Comparison of ENCODE assay signal across 1 cellular context in the genomic region with DNA sequence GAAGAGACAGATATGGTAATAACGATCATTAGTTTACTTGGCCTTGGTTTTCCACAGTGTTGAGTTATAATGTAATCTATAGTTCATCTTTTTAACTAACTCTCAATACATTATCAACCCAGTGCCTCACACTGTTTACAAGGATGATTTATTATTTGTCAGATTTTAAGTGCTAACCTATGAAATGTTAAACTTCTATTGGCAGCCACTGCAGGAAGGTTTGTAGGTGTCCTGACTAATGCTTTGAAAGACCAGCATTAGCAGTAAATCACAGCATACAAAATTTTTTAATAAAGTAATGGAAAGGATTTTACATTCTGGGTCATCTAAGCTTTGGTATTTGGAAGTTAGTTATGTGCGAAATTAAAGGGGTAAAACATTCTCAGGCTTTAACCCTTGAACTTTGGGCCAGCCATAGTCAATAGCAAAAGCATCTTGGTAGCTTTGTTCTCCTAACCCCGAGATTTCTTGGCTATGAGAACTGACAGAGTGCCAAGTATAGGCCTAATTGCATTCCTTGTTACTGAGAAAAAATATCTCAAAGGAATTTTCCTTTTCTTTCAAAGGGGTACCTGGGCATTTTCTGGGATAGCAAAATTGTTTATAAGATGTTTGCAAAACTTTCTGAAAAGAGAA.
TF ChIP-seq lines count a peak whose summit lies in the region.

No MANE protein-coding gene starts in this region.

TF ChIP-seq in SK-N-SH treated with all-trans-retinoic acid at 6 μM for 48 hours, 23 proteins besides CTCF, POLR2A, EP300 and RAD21 (continued from another document):
- TF ChIP-seq, protein P1, sequence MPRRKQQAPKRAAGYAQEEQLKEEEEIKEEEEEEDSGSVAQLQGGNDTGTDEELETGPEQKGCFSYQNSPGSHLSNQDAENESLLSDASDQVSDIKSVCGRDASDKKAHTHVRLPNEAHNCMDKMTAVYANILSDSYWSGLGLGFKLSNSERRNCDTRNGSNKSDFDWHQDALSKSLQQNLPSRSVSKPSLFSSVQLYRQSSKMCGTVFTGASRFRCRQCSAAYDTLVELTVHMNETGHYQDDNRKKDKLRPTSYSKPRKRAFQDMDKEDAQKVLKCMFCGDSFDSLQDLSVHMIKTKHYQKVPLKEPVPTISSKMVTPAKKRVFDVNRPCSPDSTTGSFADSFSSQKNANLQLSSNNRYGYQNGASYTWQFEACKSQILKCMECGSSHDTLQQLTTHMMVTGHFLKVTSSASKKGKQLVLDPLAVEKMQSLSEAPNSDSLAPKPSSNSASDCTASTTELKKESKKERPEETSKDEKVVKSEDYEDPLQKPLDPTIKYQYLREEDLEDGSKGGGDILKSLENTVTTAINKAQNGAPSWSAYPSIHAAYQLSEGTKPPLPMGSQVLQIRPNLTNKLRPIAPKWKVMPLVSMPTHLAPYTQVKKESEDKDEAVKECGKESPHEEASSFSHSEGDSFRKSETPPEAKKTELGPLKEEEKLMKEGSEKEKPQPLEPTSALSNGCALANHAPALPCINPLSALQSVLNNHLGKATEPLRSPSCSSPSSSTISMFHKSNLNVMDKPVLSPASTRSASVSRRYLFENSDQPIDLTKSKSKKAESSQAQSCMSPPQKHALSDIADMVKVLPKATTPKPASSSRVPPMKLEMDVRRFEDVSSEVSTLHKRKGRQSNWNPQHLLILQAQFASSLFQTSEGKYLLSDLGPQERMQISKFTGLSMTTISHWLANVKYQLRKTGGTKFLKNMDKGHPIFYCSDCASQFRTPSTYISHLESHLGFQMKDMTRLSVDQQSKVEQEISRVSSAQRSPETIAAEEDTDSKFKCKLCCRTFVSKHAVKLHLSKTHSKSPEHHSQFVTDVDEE (CRISPR knock-in tag; IDR thresholded peaks at IDR 0.05), result no peak
- TF ChIP-seq ESRRG (CRISPR knock-in tag; IDR thresholded peaks at IDR 0.05) (no peak), BACH2 (CRISPR knock-in tag; IDR thresholded peaks at IDR 0.05; ENCODE audit: borderline replicate concordance) (no peak), GLIS3 (CRISPR knock-in tag; IDR thresholded peaks at IDR 0.05) (no peak)
